Comparison of ENCODE assay signal across 1 cellular context in the genomic region with DNA sequence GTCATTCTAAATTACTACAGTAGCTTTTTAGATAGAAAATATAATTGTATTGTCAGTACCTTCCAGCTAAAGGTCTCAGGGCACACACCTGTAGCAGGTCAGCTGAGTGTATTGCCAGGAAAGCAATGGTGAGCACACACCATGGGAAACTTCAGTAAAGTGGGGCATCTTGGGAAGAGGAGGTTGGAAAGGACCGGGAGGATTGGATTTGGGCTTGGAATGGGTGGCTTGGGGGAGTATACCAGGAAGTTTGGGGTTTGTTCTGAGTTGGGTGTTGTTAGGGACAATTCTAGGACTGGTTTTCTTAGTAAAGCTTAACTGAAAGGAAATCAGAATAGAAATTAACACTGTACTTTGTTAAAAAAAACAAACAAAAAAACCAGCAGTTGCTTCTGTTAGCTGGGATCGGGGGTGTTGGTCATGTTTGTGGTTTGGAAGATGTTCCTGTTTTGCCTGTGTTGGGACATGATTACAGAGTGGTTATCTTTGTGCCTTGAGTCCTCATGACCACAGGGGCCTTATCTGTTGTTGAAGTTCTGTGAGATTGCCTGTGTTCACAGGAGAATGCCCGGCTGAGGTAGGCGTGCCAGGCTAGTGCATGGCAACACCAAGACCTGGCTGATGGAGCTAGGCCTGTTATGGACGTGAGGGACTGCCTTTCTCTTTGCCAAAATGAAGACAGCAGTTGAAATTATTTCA.
A peak's percentile ranks its signal among the peaks of the same experiment; 100 is the strongest.
TF ChIP-seq lines count a peak whose summit lies in the region.

No MANE protein-coding gene starts in this region.

TF ChIP-seq in K562, 482 proteins besides CTCF, POLR2A, EP300 and RAD21 (continued from another document and continues in another):
- TF ChIP-seq PKNOX1 (IDR thresholded peaks at IDR 0.05) (no peak), MBD2 (IDR thresholded peaks at IDR 0.05; ENCODE audit: borderline replicate concordance, low read depth) (peak; percentile 87), KHSRP (IDR thresholded peaks at IDR 0.05) (peak; percentile 85), CEBPG (CRISPR knock-in tag; IDR thresholded peaks at IDR 0.05) (no peak), CEBPG (tag; conservative IDR thresholded peaks at IDR 0.05 in 1 of 2, IDR thresholded peaks at IDR 0.05 in 1 of 2) (peak in 1 of 2 experiments; percentile 23; a peak in 1 of 4 replicates), NCOA2 (IDR thresholded peaks at IDR 0.05; ENCODE audit: partially characterized antibody in 2 of 2) (peak; percentile 66 to 74), POU5F1 (IDR thresholded peaks at IDR 0.05; ENCODE audit: borderline replicate concordance, low read depth, low read length, partially characterized antibody) (no peak), CC2D1A (IDR thresholded peaks at IDR 0.05) (peak; percentile 97), CTBP1 (IDR thresholded peaks at IDR 0.05; ENCODE audit: borderline replicate concordance) (peak; percentile 98), LCOR (CRISPR knock-in tag; IDR thresholded peaks at IDR 0.05) (peak; percentile 81), ZNF140 (CRISPR knock-in tag; IDR thresholded peaks at IDR 0.05) (no peak), ZNF766 (CRISPR knock-in tag; conservative IDR thresholded peaks at IDR 0.05) (peak; percentile 88), NFRKB (IDR thresholded peaks at IDR 0.05; ENCODE audit: low read depth) (no peak), NCOA4 (IDR thresholded peaks at IDR 0.05; ENCODE audit: partially characterized antibody) (peak; percentile 70), NR3C1 (CRISPR knock-in tag; IDR thresholded peaks at IDR 0.05) (no peak), ZBTB40 (IDR thresholded peaks at IDR 0.05) (0 out of 2 replicates have a peak, but pooled peaks have one; percentile 36), ZBTB40 (CRISPR knock-in tag; IDR thresholded peaks at IDR 0.05) (no peak), CCNT2 (IDR thresholded peaks at IDR 0.05; ENCODE audit: borderline replicate concordance, extremely low read depth, insufficient read length, low read depth, low read length) (peak; percentile 92), ZNF436 (CRISPR knock-in tag; IDR thresholded peaks at IDR 0.05) (no peak), CBX8 (IDR thresholded peaks at IDR 0.05; ENCODE audit: borderline replicate concordance, extremely low read depth, low read depth, low read length, poor library complexity, severe bottlenecking) (no peak), GTF2E2 (tag; IDR thresholded peaks at IDR 0.05) (no peak), ZNF143 (CRISPR knock-in tag; IDR thresholded peaks at IDR 0.05) (no peak), SOX6 (IDR thresholded peaks at IDR 0.05) (peak; percentile 98), FOXA1 (IDR thresholded peaks at IDR 0.05; ENCODE audit: borderline replicate concordance) (no peak), KAT2B (IDR thresholded peaks at IDR 0.05; ENCODE audit: low read depth, low read length) (no peak), POLR2AphosphoS5 (IDR thresholded peaks at IDR 0.05; ENCODE audit: control insufficient read depth, insufficient read depth, low read depth, low read length) (peak; percentile 98), PCBP1 (IDR thresholded peaks at IDR 0.05; ENCODE audit: low read depth, low read length, poor library complexity, severe bottlenecking) (no peak), ZNF707 (CRISPR knock-in tag; conservative IDR thresholded peaks at IDR 0.05) (no peak), ZNF644 (tag; IDR thresholded peaks at IDR 0.05; ENCODE audit: low read depth) (peak; percentile 91)
- TF ChIP-seq, protein P1, sequence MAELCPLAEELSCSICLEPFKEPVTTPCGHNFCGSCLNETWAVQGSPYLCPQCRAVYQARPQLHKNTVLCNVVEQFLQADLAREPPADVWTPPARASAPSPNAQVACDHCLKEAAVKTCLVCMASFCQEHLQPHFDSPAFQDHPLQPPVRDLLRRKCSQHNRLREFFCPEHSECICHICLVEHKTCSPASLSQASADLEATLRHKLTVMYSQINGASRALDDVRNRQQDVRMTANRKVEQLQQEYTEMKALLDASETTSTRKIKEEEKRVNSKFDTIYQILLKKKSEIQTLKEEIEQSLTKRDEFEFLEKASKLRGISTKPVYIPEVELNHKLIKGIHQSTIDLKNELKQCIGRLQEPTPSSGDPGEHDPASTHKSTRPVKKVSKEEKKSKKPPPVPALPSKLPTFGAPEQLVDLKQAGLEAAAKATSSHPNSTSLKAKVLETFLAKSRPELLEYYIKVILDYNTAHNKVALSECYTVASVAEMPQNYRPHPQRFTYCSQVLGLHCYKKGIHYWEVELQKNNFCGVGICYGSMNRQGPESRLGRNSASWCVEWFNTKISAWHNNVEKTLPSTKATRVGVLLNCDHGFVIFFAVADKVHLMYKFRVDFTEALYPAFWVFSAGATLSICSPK (IDR thresholded peaks at IDR 0.05; ENCODE audit: borderline replicate concordance) = no peak
- TF ChIP-seq, protein P2, sequence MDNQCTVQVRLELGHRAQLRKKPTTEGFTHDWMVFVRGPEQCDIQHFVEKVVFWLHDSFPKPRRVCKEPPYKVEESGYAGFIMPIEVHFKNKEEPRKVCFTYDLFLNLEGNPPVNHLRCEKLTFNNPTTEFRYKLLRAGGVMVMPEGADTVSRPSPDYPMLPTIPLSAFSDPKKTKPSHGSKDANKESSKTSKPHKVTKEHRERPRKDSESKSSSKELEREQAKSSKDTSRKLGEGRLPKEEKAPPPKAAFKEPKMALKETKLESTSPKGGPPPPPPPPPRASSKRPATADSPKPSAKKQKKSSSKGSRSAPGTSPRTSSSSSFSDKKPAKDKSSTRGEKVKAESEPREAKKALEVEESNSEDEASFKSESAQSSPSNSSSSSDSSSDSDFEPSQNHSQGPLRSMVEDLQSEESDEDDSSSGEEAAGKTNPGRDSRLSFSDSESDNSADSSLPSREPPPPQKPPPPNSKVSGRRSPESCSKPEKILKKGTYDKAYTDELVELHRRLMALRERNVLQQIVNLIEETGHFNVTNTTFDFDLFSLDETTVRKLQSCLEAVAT (IDR thresholded peaks at IDR 0.05) = peak in 1 of 2 experiments; percentile 99; a peak in 2 of 4 replicates
- TF ChIP-seq, protein P3, sequence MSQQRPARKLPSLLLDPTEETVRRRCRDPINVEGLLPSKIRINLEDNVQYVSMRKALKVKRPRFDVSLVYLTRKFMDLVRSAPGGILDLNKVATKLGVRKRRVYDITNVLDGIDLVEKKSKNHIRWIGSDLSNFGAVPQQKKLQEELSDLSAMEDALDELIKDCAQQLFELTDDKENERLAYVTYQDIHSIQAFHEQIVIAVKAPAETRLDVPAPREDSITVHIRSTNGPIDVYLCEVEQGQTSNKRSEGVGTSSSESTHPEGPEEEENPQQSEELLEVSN (IDR thresholded peaks at IDR 0.05; ENCODE audit: borderline replicate concordance in 1 of 2, extremely low read depth in 1 of 2, insufficient read depth in 1 of 2, insufficient read length in 1 of 2, low read depth in 1 of 2, low read length in 1 of 2, poor library complexity in 1 of 2, severe bottlenecking in 1 of 2) = no peak
- TF ChIP-seq, protein P4, sequence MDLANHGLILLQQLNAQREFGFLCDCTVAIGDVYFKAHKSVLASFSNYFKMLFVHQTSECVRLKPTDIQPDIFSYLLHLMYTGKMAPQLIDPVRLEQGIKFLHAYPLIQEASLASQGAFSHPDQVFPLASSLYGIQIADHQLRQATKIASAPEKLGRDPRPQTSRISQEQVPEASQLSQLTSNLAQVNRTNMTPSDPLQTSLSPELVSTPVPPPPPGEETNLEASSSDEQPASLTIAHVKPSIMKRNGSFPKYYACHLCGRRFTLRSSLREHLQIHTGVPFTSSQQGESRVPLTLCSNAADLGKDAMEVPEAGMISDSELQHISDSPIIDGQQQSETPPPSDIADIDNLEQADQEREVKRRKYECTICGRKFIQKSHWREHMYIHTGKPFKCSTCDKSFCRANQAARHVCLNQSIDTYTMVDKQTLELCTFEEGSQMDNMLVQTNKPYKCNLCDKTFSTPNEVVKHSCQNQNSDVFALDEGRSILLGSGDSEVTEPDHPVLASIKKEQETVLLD (IDR thresholded peaks at IDR 0.05) = peak; percentile 80
- TF ChIP-seq, protein P5, sequence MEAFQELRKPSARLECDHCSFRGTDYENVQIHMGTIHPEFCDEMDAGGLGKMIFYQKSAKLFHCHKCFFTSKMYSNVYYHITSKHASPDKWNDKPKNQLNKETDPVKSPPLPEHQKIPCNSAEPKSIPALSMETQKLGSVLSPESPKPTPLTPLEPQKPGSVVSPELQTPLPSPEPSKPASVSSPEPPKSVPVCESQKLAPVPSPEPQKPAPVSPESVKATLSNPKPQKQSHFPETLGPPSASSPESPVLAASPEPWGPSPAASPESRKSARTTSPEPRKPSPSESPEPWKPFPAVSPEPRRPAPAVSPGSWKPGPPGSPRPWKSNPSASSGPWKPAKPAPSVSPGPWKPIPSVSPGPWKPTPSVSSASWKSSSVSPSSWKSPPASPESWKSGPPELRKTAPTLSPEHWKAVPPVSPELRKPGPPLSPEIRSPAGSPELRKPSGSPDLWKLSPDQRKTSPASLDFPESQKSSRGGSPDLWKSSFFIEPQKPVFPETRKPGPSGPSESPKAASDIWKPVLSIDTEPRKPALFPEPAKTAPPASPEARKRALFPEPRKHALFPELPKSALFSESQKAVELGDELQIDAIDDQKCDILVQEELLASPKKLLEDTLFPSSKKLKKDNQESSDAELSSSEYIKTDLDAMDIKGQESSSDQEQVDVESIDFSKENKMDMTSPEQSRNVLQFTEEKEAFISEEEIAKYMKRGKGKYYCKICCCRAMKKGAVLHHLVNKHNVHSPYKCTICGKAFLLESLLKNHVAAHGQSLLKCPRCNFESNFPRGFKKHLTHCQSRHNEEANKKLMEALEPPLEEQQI (IDR thresholded peaks at IDR 0.05) = peak; percentile 86
- TF ChIP-seq, protein P6, sequence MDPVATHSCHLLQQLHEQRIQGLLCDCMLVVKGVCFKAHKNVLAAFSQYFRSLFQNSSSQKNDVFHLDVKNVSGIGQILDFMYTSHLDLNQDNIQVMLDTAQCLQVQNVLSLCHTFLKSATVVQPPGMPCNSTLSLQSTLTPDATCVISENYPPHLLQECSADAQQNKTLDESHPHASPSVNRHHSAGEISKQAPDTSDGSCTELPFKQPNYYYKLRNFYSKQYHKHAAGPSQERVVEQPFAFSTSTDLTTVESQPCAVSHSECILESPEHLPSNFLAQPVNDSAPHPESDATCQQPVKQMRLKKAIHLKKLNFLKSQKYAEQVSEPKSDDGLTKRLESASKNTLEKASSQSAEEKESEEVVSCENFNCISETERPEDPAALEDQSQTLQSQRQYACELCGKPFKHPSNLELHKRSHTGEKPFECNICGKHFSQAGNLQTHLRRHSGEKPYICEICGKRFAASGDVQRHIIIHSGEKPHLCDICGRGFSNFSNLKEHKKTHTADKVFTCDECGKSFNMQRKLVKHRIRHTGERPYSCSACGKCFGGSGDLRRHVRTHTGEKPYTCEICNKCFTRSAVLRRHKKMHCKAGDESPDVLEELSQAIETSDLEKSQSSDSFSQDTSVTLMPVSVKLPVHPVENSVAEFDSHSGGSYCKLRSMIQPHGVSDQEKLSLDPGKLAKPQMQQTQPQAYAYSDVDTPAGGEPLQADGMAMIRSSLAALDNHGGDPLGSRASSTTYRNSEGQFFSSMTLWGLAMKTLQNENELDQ (CRISPR knock-in tag; IDR thresholded peaks at IDR 0.05; ENCODE audit: borderline replicate concordance) = no peak
